In genomic region chr11:128343134-128343514, GRCh38 we compare ENCODE assay signal across 8 cellular contexts.
A peak's percentile ranks its signal among the peaks of the same experiment; 100 is the strongest.
DNase-seq lines count a peak whose midpoint lies in the region; ATAC-seq and TF ChIP-seq lines count a peak whose summit lies in the region.

No MANE protein-coding gene starts in this region.

- peak; percentile 35 for ATAC-seq in HG02981 (IDR thresholded peaks at IDR 0.05; ENCODE audit: unreplicated experiment)
- ATAC-seq in activated naive CD8-positive, alpha-beta T cell treated with anti-CD3 and anti-CD28 coated beads, Interleukin-2, amount 50 U/mL, for 24 hours, result no peak

- no peak for TF ChIP-seq CTCF in SK-N-SH (IDR thresholded peaks at IDR 0.05)

- WGBS in SK-N-SH (ENCODE audit: low lambda C conversion rate), result 85% methylated on average over 1 of the region's 2 CpGs

- TF ChIP-seq RAD21 in SK-N-SH (IDR thresholded peaks at IDR 0.05; ENCODE audit: low read length), result no peak

- H3K36me3 ChIP-seq in SK-N-SH (replicated peaks in 1 of 2; ENCODE audit: control insufficient read depth in 1 of 2, insufficient read depth in 2 of 2, low read length in 1 of 2), result no peaks in the 10 kb centered on the region

- POLR2A ChIA-PET in SK-N-SH (lab: Yijun Ruan, JAX), result no interaction called here

- H3F3A ChIP-seq in SK-N-SH (replicated peaks; ENCODE audit: insufficient read depth), result no peaks in the 10 kb centered on the region

- peaks cover 3% of the 10 kb centered on the region for H3K36me3 Mint-ChIP-seq in T-helper 2 cell treated with Interferon-gamma antibody and Interleukin-4, amounts not matched to agents 5 μg/mL and 100 μg/mL, for 36 hours (ENCODE audit: low read depth)
- H3K36me3 Mint-ChIP-seq in activated naive CD8-positive, alpha-beta T cell treated with anti-CD3 and anti-CD28 coated beads, Interleukin-2, amount 50 U/mL, for 24 hours (ENCODE audit: low read depth), result peaks cover 2% of the 10 kb centered on the region

- H2AFZ ChIP-seq in SK-N-SH (ENCODE audit: low read depth), result no peak overlapping the region

- peaks cover 73% of the 10 kb centered on the region for H3K4me1 Mint-ChIP-seq in T-helper 2 cell treated with Interferon-gamma antibody and Interleukin-4, amounts not matched to agents 5 μg/mL and 100 μg/mL, for 36 hours (ENCODE audit: low read depth)
- H3K4me1 Mint-ChIP-seq in activated naive CD8-positive, alpha-beta T cell treated with anti-CD3 and anti-CD28 coated beads, Interleukin-2, amount 50 U/mL, for 24 hours, result peaks cover 90% of the 10 kb centered on the region

- no peaks in the 10 kb centered on the region for H3K9me3 ChIP-seq in SK-N-SH

- H3K9me3 Mint-ChIP-seq in T-helper 2 cell treated with Interferon-gamma antibody and Interleukin-4, amounts not matched to agents 5 μg/mL and 100 μg/mL, for 36 hours, result no peaks in the 10 kb centered on the region
- peaks cover 6% of the 10 kb centered on the region for H3K9me3 Mint-ChIP-seq in activated naive CD8-positive, alpha-beta T cell treated with anti-CD3 and anti-CD28 coated beads, Interleukin-2, amount 50 U/mL, for 24 hours

- no peaks in the 10 kb centered on the region for H3K27me3 Mint-ChIP-seq in T-helper 2 cell treated with Interferon-gamma antibody and Interleukin-4, amounts not matched to agents 5 μg/mL and 100 μg/mL, for 36 hours (ENCODE audit: low read depth)
- H3K27me3 Mint-ChIP-seq in activated naive CD8-positive, alpha-beta T cell treated with anti-CD3 and anti-CD28 coated beads, Interleukin-2, amount 50 U/mL, for 24 hours, result no peaks in the 10 kb centered on the region

- H3K4me3 ChIP-seq in skin epidermis (no peak overlapping the region), SK-N-SH (ENCODE audit: low read depth in 2 of 2, low read length in 1 of 2) (no peak overlapping the region)

- peaks cover 0 to 3% of the 10 kb centered on the region in 2 experiments; a peak in 1 of 4 replicates for H3K4me1 ChIP-seq in SK-N-SH (ENCODE audit: control insufficient read depth in 1 of 2, insufficient read depth in 2 of 2, low read depth in 1 of 2, low read length in 1 of 2)

- TF ChIP-seq EP300 in SK-N-SH (IDR thresholded peaks at IDR 0.05; ENCODE audit: borderline replicate concordance in 1 of 2, low read depth in 1 of 2, low read length in 1 of 2), result no peak

- no peak overlapping the region for H3K4me2 ChIP-seq in SK-N-SH

- H3K27me3 ChIP-seq in SK-N-SH (ENCODE audit: insufficient read depth), result no peaks in the 10 kb centered on the region

- H3K27ac Mint-ChIP-seq in T-helper 2 cell treated with Interferon-gamma antibody and Interleukin-4, amounts not matched to agents 5 μg/mL and 100 μg/mL, for 36 hours, result peak overlapping the region; percentile 92
- peak overlapping the region; percentile 75 for H3K27ac Mint-ChIP-seq in activated naive CD8-positive, alpha-beta T cell treated with anti-CD3 and anti-CD28 coated beads, Interleukin-2, amount 50 U/mL, for 24 hours

- H3K9me2 ChIP-seq in SK-N-SH, result no peaks in the 10 kb centered on the region

- DNase-seq in T-helper 2 cell treated with Interferon-gamma antibody and Interleukin-4, amounts not matched to agents 5 μg/mL and 100 μg/mL, for 36 hours (ENCODE audit: low spot score), result no peak
- DNase-seq in T-helper 2 cell (no peak), SK-N-SH (no peak), NCI-H510A treated with DMSO at 0.1 percent for 48 hours (lab: John Stamatoyannopoulos, UW) (no peak), A172 (ENCODE audit: low spot score) (no peak)
- no peak for DNase-seq in activated naive CD8-positive, alpha-beta T cell treated with anti-CD3 and anti-CD28 coated beads, Interleukin-2, amount 50 U/mL, for 24 hours

- H3K79me2 ChIP-seq in SK-N-SH (ENCODE audit: insufficient read depth), result no peaks in the 10 kb centered on the region

- peak overlapping the region in 16 of 21 experiments; percentile 6 to 84 (median 68) for H3K27ac ChIP-seq in skin epidermis
- no peak overlapping the region for H3K27ac ChIP-seq in SK-N-SH (ENCODE audit: low read depth in 2 of 2, low read length in 1 of 2)

- no peaks in the 10 kb centered on the region for H4K20me1 ChIP-seq in SK-N-SH (ENCODE audit: insufficient read depth)

- H3K9ac ChIP-seq in SK-N-SH, result no peak overlapping the region

- CTCF ChIA-PET in SK-N-SH (lab: Yijun Ruan, JAX), result interaction anchor here (0.9 to 2.3 kb wide), 2 partner anchors 14 to 20 kb away, joined by 3 to 7 read pairs; no protein-coding TSS in a partner anchor

- H3K4me3 Mint-ChIP-seq in T-helper 2 cell treated with Interferon-gamma antibody and Interleukin-4, amounts not matched to agents 5 μg/mL and 100 μg/mL, for 36 hours, result peak overlapping the region; percentile 81
- peak overlapping the region; percentile 23 for H3K4me3 Mint-ChIP-seq in activated naive CD8-positive, alpha-beta T cell treated with anti-CD3 and anti-CD28 coated beads, Interleukin-2, amount 50 U/mL, for 24 hours

TF ChIP-seq in SK-N-SH, 30 proteins besides CTCF, POLR2A, EP300 and RAD21:
- no peak for TF ChIP-seq GATA2 (CRISPR knock-in tag; IDR thresholded peaks at IDR 0.05)
- TF ChIP-seq MXI1 (IDR thresholded peaks at IDR 0.05; ENCODE audit: low read depth, low read length), result no peak

Comparison
In these comparisons a context has a peak if more than half of its experiments do, and no peak if none do; other contexts are left out.
1. H3K27ac ChIP-seq: peak in skin epidermis (16 of 21); none in SK-N-SH (0 of 2).